9 cellular contexts compared by ENCODE assay signal in genomic region chr2:237860273-237860935, GRCh38. TPM values are rescaled to one million over a fixed set of nuclear protein-coding genes. Genes with fewer than 3 reads are reported as not detected.
DNase-seq lines count a peak whose midpoint lies in the region; ATAC-seq and TF ChIP-seq lines count a peak whose summit lies in the region.
"Had no signal": no experiment of that assay in that cellular context is flagged by ENCODE, and none has a peak within 500 bp of the region (broad histone marks: within the 10 kb centered on the region; RNA-seq: fewer than 3 reads in every experiment).

No MANE protein-coding gene starts in this region.

- H3K4me1 ChIP-seq in rectal smooth muscle tissue (ENCODE audit: control insufficient read depth, insufficient read depth, low read length) = peaks cover 31% of the 10 kb centered on the region

- peaks cover 8 to 16% (median 10%) of the 10 kb centered on the region in 3 donors for H3K4me1 Mint-ChIP-seq in T-cell
- H3K4me1 Mint-ChIP-seq in glutamatergic neuron (ENCODE audit: low read depth, unreplicated experiment) = peaks cover 31% of the 10 kb centered on the region
- H3K4me1 Mint-ChIP-seq in activated CD8-positive, alpha-beta memory T cell treated with anti-CD3 and anti-CD28 coated beads, Interleukin-2, amount 10 ng/mL, durations not matched to agents 7 days and 5 days = peaks cover 7% of the 10 kb centered on the region
- peaks cover 3 to 8% of the 10 kb centered on the region in 2 donors for H3K4me1 Mint-ChIP-seq in effector memory CD8-positive, alpha-beta T cell (ENCODE audit: low read depth in 2 of 2)
- H3K4me1 Mint-ChIP-seq: memory B cell had no signal

- no peaks in the 10 kb centered on the region for H3K36me3 ChIP-seq in rectal smooth muscle tissue (ENCODE audit: control insufficient read depth, insufficient read depth, low read length)

- peak overlapping the region; percentile 36 for H3K9ac ChIP-seq in rectal smooth muscle tissue (ENCODE audit: low read length)

- peaks cover 32 to 40% of the 10 kb centered on the region in 2 donors for H3K27me3 Mint-ChIP-seq in T-cell
- H3K27me3 Mint-ChIP-seq in glutamatergic neuron (ENCODE audit: unreplicated experiment) = peaks cover 5% of the 10 kb centered on the region
- peaks cover 60% of the 10 kb centered on the region for H3K27me3 Mint-ChIP-seq in activated CD8-positive, alpha-beta memory T cell treated with anti-CD3 and anti-CD28 coated beads, Interleukin-2, amount 10 ng/mL, durations not matched to agents 7 days and 5 days
- peaks cover 40 to 75% of the 10 kb centered on the region in 2 donors for H3K27me3 Mint-ChIP-seq in effector memory CD8-positive, alpha-beta T cell

- H3K27me3 ChIP-seq in rectal smooth muscle tissue (ENCODE audit: control insufficient read depth, insufficient read depth, low read length) = no peaks in the 10 kb centered on the region

- H3K27ac Mint-ChIP-seq in T-cell (no peak overlapping the region), glutamatergic neuron (ENCODE audit: unreplicated experiment) (no peak overlapping the region)
- no peak overlapping the region for H3K27ac Mint-ChIP-seq in activated CD8-positive, alpha-beta memory T cell treated with anti-CD3 and anti-CD28 coated beads, Interleukin-2, amount 10 ng/mL, durations not matched to agents 7 days and 5 days
- H3K27ac Mint-ChIP-seq in effector memory CD8-positive, alpha-beta T cell = no peak overlapping the region
- H3K27ac Mint-ChIP-seq: memory B cell had no signal

- peak overlapping the region; percentile 70 for H3K4me3 ChIP-seq in rectal smooth muscle tissue (ENCODE audit: low read length)

- POLR2A ChIA-PET in T-cell (lab: Charles Lee) = interaction anchor here in 1 of 2 donors (0.6 kb wide), 1 partner anchor 1494 kb away, joined by 6 read pairs; no protein-coding TSS in a partner anchor

- H3K36me3 Mint-ChIP-seq in T-cell = no peaks in the 10 kb centered on the region
- no peaks in the 10 kb centered on the region for H3K36me3 Mint-ChIP-seq in glutamatergic neuron (ENCODE audit: unreplicated experiment)
- H3K36me3 Mint-ChIP-seq in activated CD8-positive, alpha-beta memory T cell treated with anti-CD3 and anti-CD28 coated beads, Interleukin-2, amount 10 ng/mL, durations not matched to agents 7 days and 5 days = no peaks in the 10 kb centered on the region
- no peaks in the 10 kb centered on the region for H3K36me3 Mint-ChIP-seq in effector memory CD8-positive, alpha-beta T cell (ENCODE audit: insufficient read depth)
- H3K36me3 Mint-ChIP-seq: memory B cell had no signal

- DNase-seq in GM13977 (ENCODE audit: low spot score) (peak; percentile 20), T-cell (no peak), glutamatergic neuron (no peak), HPDE6-E6E7 (ENCODE audit: extremely low spot score) (no peak), NCI-H1105 treated with DMSO at 0.1 percent for 48 hours (lab: John Stamatoyannopoulos, UW) (no peak)
- no peak for DNase-seq in activated CD8-positive, alpha-beta memory T cell treated with anti-CD3 and anti-CD28 coated beads, Interleukin-2, amount 10 ng/mL, durations not matched to agents 7 days and 5 days
- DNase-seq in effector memory CD8-positive, alpha-beta T cell = no peak

- H3K27ac ChIP-seq in rectal smooth muscle tissue (ENCODE audit: low read depth, low read length) = peak overlapping the region; percentile 94

- in situ Hi-C loops in GM13977 (cut with MboI; ENCODE audit: low pct_unique_long_range_greater_than_20kb, low sequenced_read_pairs, unreplicated experiment) = no loop called here

- H3K9me3 Mint-ChIP-seq in T-cell = no peaks in the 10 kb centered on the region
- H3K9me3 Mint-ChIP-seq in glutamatergic neuron (ENCODE audit: unreplicated experiment) = peaks cover 2% of the 10 kb centered on the region
- H3K9me3 Mint-ChIP-seq in activated CD8-positive, alpha-beta memory T cell treated with anti-CD3 and anti-CD28 coated beads, Interleukin-2, amount 10 ng/mL, durations not matched to agents 7 days and 5 days (ENCODE audit: low read depth) = no peaks in the 10 kb centered on the region
- no peaks in the 10 kb centered on the region for H3K9me3 Mint-ChIP-seq in effector memory CD8-positive, alpha-beta T cell
- H3K9me3 Mint-ChIP-seq: memory B cell had no signal

- CTCF ChIA-PET in T-cell (lab: Charles Lee) = no interaction called here
- CTCF ChIA-PET in activated CD8-positive, alpha-beta memory T cell treated with anti-CD3 and anti-CD28 coated beads, Interleukin-2, amount 10 ng/mL, durations not matched to agents 7 days and 5 days (lab: Charles Lee) = no interaction called here

- no peak for TF ChIP-seq CTCF in GM13977 (IDR thresholded peaks at IDR 0.05; ENCODE audit: extremely low read depth, insufficient read depth, missing control alignments)
- TF ChIP-seq CTCF in glutamatergic neuron (IDR thresholded peaks at IDR 0.05; ENCODE audit: partially characterized antibody, unreplicated experiment) = no peak

- ATAC-seq in T-cell (replicated peaks in 1 of 4) = no peak
- ATAC-seq in activated CD8-positive, alpha-beta memory T cell treated with anti-CD3 and anti-CD28 coated beads, Interleukin-2, amount 10 ng/mL, durations not matched to agents 7 days and 5 days = no peak
- no peak for ATAC-seq in effector memory CD8-positive, alpha-beta T cell (replicated peaks)

- H3K4me3 Mint-ChIP-seq in T-cell (peak overlapping the region; percentile 45 to 60 (median 51)), glutamatergic neuron (ENCODE audit: unreplicated experiment) (peak overlapping the region; percentile 74)
- H3K4me3 Mint-ChIP-seq in activated CD8-positive, alpha-beta memory T cell treated with anti-CD3 and anti-CD28 coated beads, Interleukin-2, amount 10 ng/mL, durations not matched to agents 7 days and 5 days = no peak overlapping the region
- H3K4me3 Mint-ChIP-seq in effector memory CD8-positive, alpha-beta T cell = peak overlapping the region in 1 of 2 donors; percentile 33
- H3K4me3 Mint-ChIP-seq: memory B cell had no signal

RNA-seq across cellular contexts. Expression of gene RAMP1, which starts 1.0 kb away (rescaled TPM):
- total RNA-seq in T-cell = 1 to 10 TPM in 2 of 5 donors, under 1 TPM in 2, not detected in 1; 0.61 to 1.1 (median 0.95) TPM
- total RNA-seq in glutamatergic neuron (ENCODE audit: unreplicated experiment) = 7.6 TPM
- 1 to 10 TPM in 1 of 2 experiments, under 1 TPM in 1; 0.64 to 3.9 TPM for total RNA-seq in activated CD8-positive, alpha-beta memory T cell treated with anti-CD3 and anti-CD28 coated beads, Interleukin-2, amount 10 ng/mL, durations not matched to agents 7 days and 5 days
